In genomic region chr20:41318271-41318649, GRCh38 we compare ENCODE assay signal across 8 cellular contexts. TPM values are rescaled to one million over a fixed set of nuclear protein-coding genes. Genes with fewer than 3 reads are reported as not detected.
DNase-seq lines count a peak whose midpoint lies in the region; TF ChIP-seq lines count a peak whose summit lies in the region.

No MANE protein-coding gene starts in this region.

- H3K9me3 ChIP-seq in right atrium auricular region (no peaks in the 10 kb centered on the region), mesodermal cell (ENCODE audit: control insufficient read depth, low read length) (no peaks in the 10 kb centered on the region)

- H3K4me3 ChIP-seq in right atrium auricular region (peak overlapping the region in 1 of 2 donors; percentile 70), astrocyte of the spinal cord (ENCODE audit: low read depth, low read length) (peak overlapping the region; percentile 48), mesodermal cell (ENCODE audit: extremely low read depth, insufficient read depth, low read length, poor library complexity, severe bottlenecking) (peak overlapping the region; percentile 32)

- H3K27me3 ChIP-seq in right atrium auricular region: no peaks in the 10 kb centered on the region

- TF ChIP-seq CTCF in right atrium auricular region (IDR thresholded peaks at IDR 0.05) (no peak), astrocyte of the spinal cord (IDR thresholded peaks at IDR 0.05; ENCODE audit: low read depth, low read length) (no peak)

- intact Hi-C loops in cardiac septum (cut with DNase I): loop anchor here (5.0 kb wide), 3 partner anchors 71 to 181 kb away; partner anchors contain the start of gene PLCG1

- peak overlapping the region; percentile 74 to 77 for H3K27ac ChIP-seq in right atrium auricular region
- H3K27ac ChIP-seq in mesodermal cell (ENCODE audit: low read depth, low read length, severe bottlenecking): no peak overlapping the region

- no peak for DNase-seq in right atrium auricular region (ENCODE audit: low spot score)
- no peak for DNase-seq in cardiac septum (ENCODE audit: low spot score)
- peak; percentile 18 for DNase-seq in astrocyte of the spinal cord (ENCODE audit: low read depth, low spot score)
- no peak for DNase-seq in MV-4-11 (lab: John Stamatoyannopoulos, UW)
- no peak for DNase-seq in stimulated activated CD4-positive, alpha-beta T cell treated with anti-CD3 and anti-CD28 coated beads, Interleukin-2, amount 100 ng/mL, for 24 hours
- DNase-seq in AG08396 (ENCODE audit: low spot score): no peak
- no peak for DNase-seq in SHP77 treated with DMSO at 0.1 percent for 48 hours (lab: John Stamatoyannopoulos, UW)

- H3K4me1 ChIP-seq in right atrium auricular region (peaks cover 0 to 35% of the 10 kb centered on the region in 2 donors), mesodermal cell (ENCODE audit: control insufficient read depth, insufficient read depth, low read length, poor library complexity, severe bottlenecking) (peaks cover 10% of the 10 kb centered on the region)

- H3K36me3 ChIP-seq in right atrium auricular region: no peaks in the 10 kb centered on the region
- H3K36me3 ChIP-seq in mesodermal cell (ENCODE audit: control insufficient read depth, insufficient read depth, low read length): no peaks in the 10 kb centered on the region

- 88 to 90% methylated on average over 3 of the region's 5 CpGs for WGBS in mesodermal cell (ENCODE audit: insufficient coverage in 2 of 2), 2 experiments

- in situ Hi-C loops in astrocyte of the spinal cord (cut with HindIII; ENCODE audit: low sequenced_read_pairs): no loop called here

RNA-seq across cellular contexts. Expression of gene ZHX3, which starts 0.7 kb away (rescaled TPM):
- total RNA-seq in right atrium auricular region: 10 to 100 TPM; 23.8 to 25.7 TPM
- total RNA-seq in cardiac septum: 33.2 TPM
- 20.4 TPM for polyA plus RNA-seq in mesodermal cell (2013, experiment 1 of 2)
- 9.1 TPM for polyA plus RNA-seq in mesodermal cell (2013, experiment 2 of 2)

RNA-seq across cellular contexts. Expression of gene LPIN3, which starts 22.4 kb away (rescaled TPM):
- 10 to 100 TPM in 1 of 2 donors, 1 to 10 TPM in 1; 9.7 to 13.7 TPM for total RNA-seq in right atrium auricular region
- 26.9 TPM for total RNA-seq in cardiac septum
- polyA plus RNA-seq in mesodermal cell (2013, experiment 1 of 2): 9.8 TPM
- polyA plus RNA-seq in mesodermal cell (2013, experiment 2 of 2): 8.1 TPM

RNA-seq across cellular contexts. Expression of gene EMILIN3, which starts 48.4 kb away (rescaled TPM):
- total RNA-seq in right atrium auricular region (1 to 10 TPM; 1.8 to 4.9 TPM), cardiac septum (0.51 TPM)
- 1.8 TPM for polyA plus RNA-seq in mesodermal cell (2013, experiment 1 of 2)
- 1.5 TPM for polyA plus RNA-seq in mesodermal cell (2013, experiment 2 of 2)
